ENCODE assay signal across 2 cellular contexts in the genomic region with DNA sequence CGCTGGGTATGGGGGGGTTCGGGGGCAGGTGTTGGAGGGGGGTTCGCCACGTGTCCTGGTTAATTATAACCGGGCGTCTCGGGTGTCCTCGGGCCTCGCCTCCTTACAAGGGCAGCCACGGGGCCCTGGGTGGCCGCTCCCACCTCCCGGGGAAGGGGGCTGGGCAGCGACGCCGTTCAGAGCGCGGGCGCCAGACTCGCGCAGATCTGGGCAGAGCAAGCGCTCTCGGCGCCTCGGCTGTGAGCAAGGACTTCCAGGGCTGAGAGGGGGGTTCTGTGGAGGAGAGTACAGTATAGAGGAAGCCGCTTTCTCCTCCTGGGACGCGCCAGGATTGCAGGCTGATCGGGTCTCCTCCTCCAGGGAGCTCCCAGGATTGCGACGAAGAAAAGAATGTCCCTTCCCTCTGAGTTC.
TF ChIP-seq lines count a peak whose summit lies in the region.

No MANE protein-coding gene starts in this region.

TF ChIP-seq in SK-N-SH, 30 proteins besides CTCF, POLR2A, EP300 and RAD21 (continued from another document):
- TF ChIP-seq GABPA (IDR thresholded peaks at IDR 0.05; ENCODE audit: low read depth) (no peak), JUND (IDR thresholded peaks at IDR 0.05) (no peak), CHD2 (IDR thresholded peaks at IDR 0.05; ENCODE audit: low read length, partially characterized antibody) (no peak), NFIC (IDR thresholded peaks at IDR 0.05; ENCODE audit: borderline replicate concordance) (no peak), YY1 (IDR thresholded peaks at IDR 0.05; ENCODE audit: low read depth) (no peak), EZH2phosphoT487 (IDR thresholded peaks at IDR 0.05; ENCODE audit: borderline replicate concordance, low read depth) (no peak)
- TF ChIP-seq, protein P1, sequence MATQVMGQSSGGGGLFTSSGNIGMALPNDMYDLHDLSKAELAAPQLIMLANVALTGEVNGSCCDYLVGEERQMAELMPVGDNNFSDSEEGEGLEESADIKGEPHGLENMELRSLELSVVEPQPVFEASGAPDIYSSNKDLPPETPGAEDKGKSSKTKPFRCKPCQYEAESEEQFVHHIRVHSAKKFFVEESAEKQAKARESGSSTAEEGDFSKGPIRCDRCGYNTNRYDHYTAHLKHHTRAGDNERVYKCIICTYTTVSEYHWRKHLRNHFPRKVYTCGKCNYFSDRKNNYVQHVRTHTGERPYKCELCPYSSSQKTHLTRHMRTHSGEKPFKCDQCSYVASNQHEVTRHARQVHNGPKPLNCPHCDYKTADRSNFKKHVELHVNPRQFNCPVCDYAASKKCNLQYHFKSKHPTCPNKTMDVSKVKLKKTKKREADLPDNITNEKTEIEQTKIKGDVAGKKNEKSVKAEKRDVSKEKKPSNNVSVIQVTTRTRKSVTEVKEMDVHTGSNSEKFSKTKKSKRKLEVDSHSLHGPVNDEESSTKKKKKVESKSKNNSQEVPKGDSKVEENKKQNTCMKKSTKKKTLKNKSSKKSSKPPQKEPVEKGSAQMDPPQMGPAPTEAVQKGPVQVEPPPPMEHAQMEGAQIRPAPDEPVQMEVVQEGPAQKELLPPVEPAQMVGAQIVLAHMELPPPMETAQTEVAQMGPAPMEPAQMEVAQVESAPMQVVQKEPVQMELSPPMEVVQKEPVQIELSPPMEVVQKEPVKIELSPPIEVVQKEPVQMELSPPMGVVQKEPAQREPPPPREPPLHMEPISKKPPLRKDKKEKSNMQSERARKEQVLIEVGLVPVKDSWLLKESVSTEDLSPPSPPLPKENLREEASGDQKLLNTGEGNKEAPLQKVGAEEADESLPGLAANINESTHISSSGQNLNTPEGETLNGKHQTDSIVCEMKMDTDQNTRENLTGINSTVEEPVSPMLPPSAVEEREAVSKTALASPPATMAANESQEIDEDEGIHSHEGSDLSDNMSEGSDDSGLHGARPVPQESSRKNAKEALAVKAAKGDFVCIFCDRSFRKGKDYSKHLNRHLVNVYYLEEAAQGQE (IDR thresholded peaks at IDR 0.05; ENCODE audit: low read depth, low read length), result no peak
- TF ChIP-seq, protein P2, sequence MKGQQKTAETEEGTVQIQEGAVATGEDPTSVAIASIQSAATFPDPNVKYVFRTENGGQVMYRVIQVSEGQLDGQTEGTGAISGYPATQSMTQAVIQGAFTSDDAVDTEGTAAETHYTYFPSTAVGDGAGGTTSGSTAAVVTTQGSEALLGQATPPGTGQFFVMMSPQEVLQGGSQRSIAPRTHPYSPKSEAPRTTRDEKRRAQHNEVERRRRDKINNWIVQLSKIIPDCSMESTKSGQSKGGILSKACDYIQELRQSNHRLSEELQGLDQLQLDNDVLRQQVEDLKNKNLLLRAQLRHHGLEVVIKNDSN (IDR thresholded peaks at IDR 0.05; ENCODE audit: borderline replicate concordance, low read depth), result no peak

TF ChIP-seq in SK-N-SH treated with all-trans-retinoic acid at 6 μM for 48 hours, 23 proteins besides CTCF, POLR2A, EP300 and RAD21 (continued from another document):
- no peak for TF ChIP-seq ARNTL (CRISPR knock-in tag; IDR thresholded peaks at IDR 0.05; ENCODE audit: borderline replicate concordance, low read depth)
- no peak for TF ChIP-seq ZFP3 (CRISPR knock-in tag; IDR thresholded peaks at IDR 0.05)
- TF ChIP-seq GLIS3 (CRISPR knock-in tag; IDR thresholded peaks at IDR 0.05), result no peak
- TF ChIP-seq, protein P3, sequence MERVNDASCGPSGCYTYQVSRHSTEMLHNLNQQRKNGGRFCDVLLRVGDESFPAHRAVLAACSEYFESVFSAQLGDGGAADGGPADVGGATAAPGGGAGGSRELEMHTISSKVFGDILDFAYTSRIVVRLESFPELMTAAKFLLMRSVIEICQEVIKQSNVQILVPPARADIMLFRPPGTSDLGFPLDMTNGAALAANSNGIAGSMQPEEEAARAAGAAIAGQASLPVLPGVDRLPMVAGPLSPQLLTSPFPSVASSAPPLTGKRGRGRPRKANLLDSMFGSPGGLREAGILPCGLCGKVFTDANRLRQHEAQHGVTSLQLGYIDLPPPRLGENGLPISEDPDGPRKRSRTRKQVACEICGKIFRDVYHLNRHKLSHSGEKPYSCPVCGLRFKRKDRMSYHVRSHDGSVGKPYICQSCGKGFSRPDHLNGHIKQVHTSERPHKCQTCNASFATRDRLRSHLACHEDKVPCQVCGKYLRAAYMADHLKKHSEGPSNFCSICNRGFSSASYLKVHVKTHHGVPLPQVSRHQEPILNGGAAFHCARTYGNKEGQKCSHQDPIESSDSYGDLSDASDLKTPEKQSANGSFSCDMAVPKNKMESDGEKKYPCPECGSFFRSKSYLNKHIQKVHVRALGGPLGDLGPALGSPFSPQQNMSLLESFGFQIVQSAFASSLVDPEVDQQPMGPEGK (CRISPR knock-in tag; IDR thresholded peaks at IDR 0.05; ENCODE audit: borderline replicate concordance), result no peak
- TF ChIP-seq, protein P4, sequence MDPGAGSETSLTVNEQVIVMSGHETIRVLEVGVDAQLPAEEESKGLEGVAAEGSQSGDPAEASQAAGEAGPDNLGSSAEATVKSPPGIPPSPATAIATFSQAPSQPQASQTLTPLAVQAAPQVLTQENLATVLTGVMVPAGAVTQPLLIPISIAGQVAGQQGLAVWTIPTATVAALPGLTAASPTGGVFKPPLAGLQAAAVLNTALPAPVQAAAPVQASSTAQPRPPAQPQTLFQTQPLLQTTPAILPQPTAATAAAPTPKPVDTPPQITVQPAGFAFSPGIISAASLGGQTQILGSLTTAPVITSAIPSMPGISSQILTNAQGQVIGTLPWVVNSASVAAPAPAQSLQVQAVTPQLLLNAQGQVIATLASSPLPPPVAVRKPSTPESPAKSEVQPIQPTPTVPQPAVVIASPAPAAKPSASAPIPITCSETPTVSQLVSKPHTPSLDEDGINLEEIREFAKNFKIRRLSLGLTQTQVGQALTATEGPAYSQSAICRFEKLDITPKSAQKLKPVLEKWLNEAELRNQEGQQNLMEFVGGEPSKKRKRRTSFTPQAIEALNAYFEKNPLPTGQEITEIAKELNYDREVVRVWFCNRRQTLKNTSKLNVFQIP (CRISPR knock-in tag; IDR thresholded peaks at IDR 0.05; ENCODE audit: borderline replicate concordance, low read depth), result no peak
- no peak for TF ChIP-seq SNAI2 (CRISPR knock-in tag; IDR thresholded peaks at IDR 0.05)
- no peak for TF ChIP-seq ZFP30 (CRISPR knock-in tag; IDR thresholded peaks at IDR 0.05)
- TF ChIP-seq, protein P5, sequence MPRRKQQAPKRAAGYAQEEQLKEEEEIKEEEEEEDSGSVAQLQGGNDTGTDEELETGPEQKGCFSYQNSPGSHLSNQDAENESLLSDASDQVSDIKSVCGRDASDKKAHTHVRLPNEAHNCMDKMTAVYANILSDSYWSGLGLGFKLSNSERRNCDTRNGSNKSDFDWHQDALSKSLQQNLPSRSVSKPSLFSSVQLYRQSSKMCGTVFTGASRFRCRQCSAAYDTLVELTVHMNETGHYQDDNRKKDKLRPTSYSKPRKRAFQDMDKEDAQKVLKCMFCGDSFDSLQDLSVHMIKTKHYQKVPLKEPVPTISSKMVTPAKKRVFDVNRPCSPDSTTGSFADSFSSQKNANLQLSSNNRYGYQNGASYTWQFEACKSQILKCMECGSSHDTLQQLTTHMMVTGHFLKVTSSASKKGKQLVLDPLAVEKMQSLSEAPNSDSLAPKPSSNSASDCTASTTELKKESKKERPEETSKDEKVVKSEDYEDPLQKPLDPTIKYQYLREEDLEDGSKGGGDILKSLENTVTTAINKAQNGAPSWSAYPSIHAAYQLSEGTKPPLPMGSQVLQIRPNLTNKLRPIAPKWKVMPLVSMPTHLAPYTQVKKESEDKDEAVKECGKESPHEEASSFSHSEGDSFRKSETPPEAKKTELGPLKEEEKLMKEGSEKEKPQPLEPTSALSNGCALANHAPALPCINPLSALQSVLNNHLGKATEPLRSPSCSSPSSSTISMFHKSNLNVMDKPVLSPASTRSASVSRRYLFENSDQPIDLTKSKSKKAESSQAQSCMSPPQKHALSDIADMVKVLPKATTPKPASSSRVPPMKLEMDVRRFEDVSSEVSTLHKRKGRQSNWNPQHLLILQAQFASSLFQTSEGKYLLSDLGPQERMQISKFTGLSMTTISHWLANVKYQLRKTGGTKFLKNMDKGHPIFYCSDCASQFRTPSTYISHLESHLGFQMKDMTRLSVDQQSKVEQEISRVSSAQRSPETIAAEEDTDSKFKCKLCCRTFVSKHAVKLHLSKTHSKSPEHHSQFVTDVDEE (CRISPR knock-in tag; IDR thresholded peaks at IDR 0.05), result no peak
- TF ChIP-seq BACH2 (CRISPR knock-in tag; IDR thresholded peaks at IDR 0.05; ENCODE audit: borderline replicate concordance), result no peak
